ENCODE assay signal across 8 cellular contexts in genomic region chr16:2223375-2224182, GRCh38. TPM values are rescaled to one million over a fixed set of nuclear protein-coding genes. Genes with fewer than 3 reads are reported as not detected.
A peak's percentile ranks its signal among the peaks of the same experiment; 100 is the strongest.
DNase-seq lines count a peak whose midpoint lies in the region; ATAC-seq lines count a peak whose summit lies in the region.

Gene E4F1 (plus strand): TSS chr16:2223591. CDS start chr16:2223614, 23 bp downstream.

- POLR2A ChIA-PET in CD8-positive, alpha-beta memory T cell (lab: Charles Lee) = interaction anchor here (1.9 kb wide), 1 partner anchor 9 kb away, joined by 12 read pairs; the partner anchor contains the start of gene PGP
- POLR2A ChIA-PET in activated CD8-positive, alpha-beta memory T cell treated with anti-CD3 and anti-CD28 coated beads for 36 hours (lab: Charles Lee) = no interaction called here

- peaks cover 0 to 12% (median 0%) of the 10 kb centered on the region in 3 donors for H3K36me3 Mint-ChIP-seq in CD8-positive, alpha-beta memory T cell

- peaks cover 11% of the 10 kb centered on the region for H3K4me1 ChIP-seq in CD8-positive, alpha-beta memory T cell (ENCODE audit: insufficient read depth, low read length)
- peaks cover 6% of the 10 kb centered on the region for H3K4me1 ChIP-seq in effector memory CD4-positive, alpha-beta T cell (ENCODE audit: control insufficient read depth, insufficient read depth, low read length, poor library complexity, severe bottlenecking)

- peak within 1 kb of the TSS; percentile 84 to 94 (median 87) for H3K4me3 Mint-ChIP-seq in CD8-positive, alpha-beta memory T cell

- H3K4me1 Mint-ChIP-seq in CD8-positive, alpha-beta memory T cell = peaks cover 9 to 32% (median 17%) of the 10 kb centered on the region in 3 donors

- ATAC-seq in GM19468 (IDR thresholded peaks at IDR 0.05; ENCODE audit: extremely low read depth, unreplicated experiment) = peak; percentile 80

- no peaks in the 10 kb centered on the region for H3K27me3 Mint-ChIP-seq in CD8-positive, alpha-beta memory T cell

- H3K9me3 ChIP-seq in CD8-positive, alpha-beta memory T cell (ENCODE audit: low read length) = no peaks in the 10 kb centered on the region
- H3K9me3 ChIP-seq in effector memory CD4-positive, alpha-beta T cell (ENCODE audit: control insufficient read depth, low read length) = no peaks in the 10 kb centered on the region

- no peaks in the 10 kb centered on the region for H3K9me3 Mint-ChIP-seq in CD8-positive, alpha-beta memory T cell

- H3K36me3 ChIP-seq in CD8-positive, alpha-beta memory T cell (ENCODE audit: insufficient read depth, low read length) = no peaks in the 10 kb centered on the region
- H3K36me3 ChIP-seq in effector memory CD4-positive, alpha-beta T cell (ENCODE audit: control insufficient read depth, insufficient read depth, low read length) = peaks cover 5% of the 10 kb centered on the region

- CTCF ChIA-PET in CD8-positive, alpha-beta memory T cell (lab: Charles Lee) = no interaction called here
- CTCF ChIA-PET in activated CD8-positive, alpha-beta memory T cell treated with anti-CD3 and anti-CD28 coated beads for 36 hours (lab: Charles Lee) = interaction anchor here (1.9 kb wide), 1 partner anchor 28 kb away, joined by 5 read pairs; the partner anchor contains the start of gene ECI1

- H3K27me3 ChIP-seq in CD8-positive, alpha-beta memory T cell (ENCODE audit: insufficient read depth, low read length, poor library complexity, severe bottlenecking) = no peaks in the 10 kb centered on the region
- H3K27me3 ChIP-seq in effector memory CD4-positive, alpha-beta T cell (replicated peaks; ENCODE audit: control insufficient read depth, insufficient read depth, low read length, poor library complexity, severe bottlenecking) = no peaks in the 10 kb centered on the region

- H3K4me3 ChIP-seq in CD8-positive, alpha-beta memory T cell (ENCODE audit: low read length) = peak within 1 kb of the TSS; percentile 87
- peak within 1 kb of the TSS; percentile 95 for H3K4me3 ChIP-seq in effector memory CD4-positive, alpha-beta T cell (ENCODE audit: insufficient read depth, low read depth, low read length, poor library complexity, severe bottlenecking)

- peak within 1 kb of the TSS; percentile 71 to 96 (median 80) for H3K27ac Mint-ChIP-seq in CD8-positive, alpha-beta memory T cell

- H3K27ac ChIP-seq in CD8-positive, alpha-beta memory T cell (ENCODE audit: low read depth, low read length) = peak within 1 kb of the TSS; percentile 82
- peak within 1 kb of the TSS; percentile 84 for H3K27ac ChIP-seq in effector memory CD4-positive, alpha-beta T cell (ENCODE audit: insufficient read depth, low read length, poor library complexity, severe bottlenecking)

- DNase-seq in CD8-positive, alpha-beta memory T cell = peak; percentile 97 to 99 (median 99)
- DNase-seq in HS-5 (ENCODE audit: low read depth) (peak; percentile 93), medulla oblongata (ENCODE audit: extremely low spot score) (peak; percentile 98)
- DNase-seq in NK-92 treated with Interleukin-12 subunit alpha and Interleukin-12 subunit beta, amount 100 ng/mL, for 24 hours (lab: John Stamatoyannopoulos, UW) = peak; percentile 100
- peak; percentile 98 to 99 (median 99) for DNase-seq in effector memory CD4-positive, alpha-beta T cell
- peak; percentile 97 for DNase-seq in stimulated activated CD8-positive, alpha-beta memory T cell treated with anti-CD3 and anti-CD28 coated beads, Interleukin-12 subunit alpha, Interleukin-12 subunit beta, amount 100 ng/mL, for 1 hour (ENCODE audit: low read depth)

RNA-seq across cellular contexts. Expression of gene E4F1, which starts in this region (rescaled TPM):
- total RNA-seq in CD8-positive, alpha-beta memory T cell = 10 to 100 TPM; 28.9 to 29.8 TPM
- polyA plus RNA-seq in CD8-positive, alpha-beta memory T cell = 16.5 TPM
- total RNA-seq in activated CD8-positive, alpha-beta memory T cell treated with anti-CD3 and anti-CD28 coated beads for 36 hours = 10 to 100 TPM; 25.6 to 29.4 TPM

Comparison
In these comparisons a context has a peak if more than half of its experiments do, and no peak if none do; other contexts are left out.
1. Peak in every context shown above with its lines: DNase-seq, ATAC-seq, H3K4me3 ChIP-seq and H3K27ac ChIP-seq.